1 cellular context compared by ENCODE assay signal in the genomic region with DNA sequence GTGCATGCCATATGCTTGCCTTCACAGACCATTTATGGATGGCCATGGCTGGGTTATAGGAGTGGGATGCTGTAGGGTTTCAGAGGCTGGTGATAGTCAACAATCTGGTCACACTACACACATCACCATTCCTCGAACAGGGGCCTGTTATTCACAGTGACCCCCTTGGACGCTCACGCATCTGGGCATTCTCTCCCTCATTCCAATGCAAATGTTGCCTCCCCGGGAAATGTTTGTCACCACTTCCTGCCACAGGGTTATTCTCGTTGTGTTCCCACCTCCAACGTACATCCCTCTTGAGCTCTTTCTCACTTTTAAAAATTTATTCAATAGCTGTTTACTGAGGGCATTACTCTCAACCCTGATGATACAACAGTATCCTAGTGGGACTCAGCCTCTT.
TF ChIP-seq lines count a peak whose summit lies in the region.

No MANE protein-coding gene starts in this region.

TF ChIP-seq in GM23338, 12 proteins besides CTCF, POLR2A, EP300 and RAD21 (continued from another document):
- TF ChIP-seq, protein P1, sequence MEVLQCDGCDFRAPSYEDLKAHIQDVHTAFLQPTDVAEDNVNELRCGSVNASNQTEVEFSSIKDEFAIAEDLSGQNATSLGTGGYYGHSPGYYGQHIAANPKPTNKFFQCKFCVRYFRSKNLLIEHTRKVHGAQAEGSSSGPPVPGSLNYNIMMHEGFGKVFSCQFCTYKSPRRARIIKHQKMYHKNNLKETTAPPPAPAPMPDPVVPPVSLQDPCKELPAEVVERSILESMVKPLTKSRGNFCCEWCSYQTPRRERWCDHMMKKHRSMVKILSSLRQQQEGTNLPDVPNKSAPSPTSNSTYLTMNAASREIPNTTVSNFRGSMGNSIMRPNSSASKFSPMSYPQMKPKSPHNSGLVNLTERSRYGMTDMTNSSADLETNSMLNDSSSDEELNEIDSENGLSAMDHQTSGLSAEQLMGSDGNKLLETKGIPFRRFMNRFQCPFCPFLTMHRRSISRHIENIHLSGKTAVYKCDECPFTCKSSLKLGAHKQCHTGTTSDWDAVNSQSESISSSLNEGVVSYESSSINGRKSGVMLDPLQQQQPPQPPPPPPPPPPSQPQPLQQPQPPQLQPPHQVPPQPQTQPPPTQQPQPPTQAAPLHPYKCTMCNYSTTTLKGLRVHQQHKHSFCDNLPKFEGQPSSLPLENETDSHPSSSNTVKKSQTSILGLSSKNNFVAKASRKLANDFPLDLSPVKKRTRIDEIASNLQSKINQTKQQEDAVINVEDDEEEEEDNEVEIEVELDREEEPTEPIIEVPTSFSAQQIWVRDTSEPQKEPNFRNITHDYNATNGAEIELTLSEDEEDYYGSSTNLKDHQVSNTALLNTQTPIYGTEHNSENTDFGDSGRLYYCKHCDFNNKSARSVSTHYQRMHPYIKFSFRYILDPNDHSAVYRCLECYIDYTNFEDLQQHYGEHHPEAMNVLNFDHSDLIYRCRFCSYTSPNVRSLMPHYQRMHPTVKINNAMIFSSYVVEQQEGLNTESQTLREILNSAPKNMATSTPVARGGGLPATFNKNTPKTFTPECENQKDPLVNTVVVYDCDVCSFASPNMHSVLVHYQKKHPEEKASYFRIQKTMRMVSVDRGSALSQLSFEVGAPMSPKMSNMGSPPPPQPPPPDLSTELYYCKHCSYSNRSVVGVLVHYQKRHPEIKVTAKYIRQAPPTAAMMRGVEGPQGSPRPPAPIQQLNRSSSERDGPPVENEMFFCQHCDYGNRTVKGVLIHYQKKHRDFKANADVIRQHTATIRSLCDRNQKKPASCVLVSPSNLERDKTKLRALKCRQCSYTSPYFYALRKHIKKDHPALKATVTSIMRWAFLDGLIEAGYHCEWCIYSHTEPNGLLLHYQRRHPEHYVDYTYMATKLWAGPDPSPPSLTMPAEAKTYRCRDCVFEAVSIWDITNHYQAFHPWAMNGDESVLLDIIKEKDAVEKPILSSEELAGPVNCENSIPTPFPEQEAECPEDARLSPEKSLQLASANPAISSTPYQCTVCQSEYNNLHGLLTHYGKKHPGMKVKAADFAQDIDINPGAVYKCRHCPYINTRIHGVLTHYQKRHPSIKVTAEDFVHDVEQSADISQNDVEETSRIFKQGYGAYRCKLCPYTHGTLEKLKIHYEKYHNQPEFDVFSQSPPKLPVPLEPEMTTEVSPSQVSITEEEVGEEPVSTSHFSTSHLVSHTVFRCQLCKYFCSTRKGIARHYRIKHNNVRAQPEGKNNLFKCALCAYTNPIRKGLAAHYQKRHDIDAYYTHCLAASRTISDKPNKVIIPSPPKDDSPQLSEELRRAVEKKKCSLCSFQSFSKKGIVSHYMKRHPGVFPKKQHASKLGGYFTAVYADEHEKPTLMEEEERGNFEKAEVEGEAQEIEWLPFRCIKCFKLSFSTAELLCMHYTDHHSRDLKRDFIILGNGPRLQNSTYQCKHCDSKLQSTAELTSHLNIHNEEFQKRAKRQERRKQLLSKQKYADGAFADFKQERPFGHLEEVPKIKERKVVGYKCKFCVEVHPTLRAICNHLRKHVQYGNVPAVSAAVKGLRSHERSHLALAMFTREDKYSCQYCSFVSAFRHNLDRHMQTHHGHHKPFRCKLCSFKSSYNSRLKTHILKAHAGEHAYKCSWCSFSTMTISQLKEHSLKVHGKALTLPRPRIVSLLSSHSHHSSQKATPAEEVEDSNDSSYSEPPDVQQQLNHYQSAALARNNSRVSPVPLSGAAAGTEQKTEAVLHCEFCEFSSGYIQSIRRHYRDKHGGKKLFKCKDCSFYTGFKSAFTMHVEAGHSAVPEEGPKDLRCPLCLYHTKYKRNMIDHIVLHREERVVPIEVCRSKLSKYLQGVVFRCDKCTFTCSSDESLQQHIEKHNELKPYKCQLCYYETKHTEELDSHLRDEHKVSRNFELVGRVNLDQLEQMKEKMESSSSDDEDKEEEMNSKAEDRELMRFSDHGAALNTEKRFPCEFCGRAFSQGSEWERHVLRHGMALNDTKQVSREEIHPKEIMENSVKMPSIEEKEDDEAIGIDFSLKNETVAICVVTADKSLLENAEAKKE (CRISPR knock-in tag; IDR thresholded peaks at IDR 0.05) = no peak
- TF ChIP-seq ZNF331 (CRISPR knock-in tag; IDR thresholded peaks at IDR 0.05; ENCODE audit: low read depth) = no peak
- TF ChIP-seq, protein P2, sequence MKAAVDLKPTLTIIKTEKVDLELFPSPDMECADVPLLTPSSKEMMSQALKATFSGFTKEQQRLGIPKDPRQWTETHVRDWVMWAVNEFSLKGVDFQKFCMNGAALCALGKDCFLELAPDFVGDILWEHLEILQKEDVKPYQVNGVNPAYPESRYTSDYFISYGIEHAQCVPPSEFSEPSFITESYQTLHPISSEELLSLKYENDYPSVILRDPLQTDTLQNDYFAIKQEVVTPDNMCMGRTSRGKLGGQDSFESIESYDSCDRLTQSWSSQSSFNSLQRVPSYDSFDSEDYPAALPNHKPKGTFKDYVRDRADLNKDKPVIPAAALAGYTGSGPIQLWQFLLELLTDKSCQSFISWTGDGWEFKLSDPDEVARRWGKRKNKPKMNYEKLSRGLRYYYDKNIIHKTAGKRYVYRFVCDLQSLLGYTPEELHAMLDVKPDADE (IDR thresholded peaks at IDR 0.05) = peak; percentile 79
